Comparison of ENCODE assay signal across 16 cellular contexts in the genomic region with DNA sequence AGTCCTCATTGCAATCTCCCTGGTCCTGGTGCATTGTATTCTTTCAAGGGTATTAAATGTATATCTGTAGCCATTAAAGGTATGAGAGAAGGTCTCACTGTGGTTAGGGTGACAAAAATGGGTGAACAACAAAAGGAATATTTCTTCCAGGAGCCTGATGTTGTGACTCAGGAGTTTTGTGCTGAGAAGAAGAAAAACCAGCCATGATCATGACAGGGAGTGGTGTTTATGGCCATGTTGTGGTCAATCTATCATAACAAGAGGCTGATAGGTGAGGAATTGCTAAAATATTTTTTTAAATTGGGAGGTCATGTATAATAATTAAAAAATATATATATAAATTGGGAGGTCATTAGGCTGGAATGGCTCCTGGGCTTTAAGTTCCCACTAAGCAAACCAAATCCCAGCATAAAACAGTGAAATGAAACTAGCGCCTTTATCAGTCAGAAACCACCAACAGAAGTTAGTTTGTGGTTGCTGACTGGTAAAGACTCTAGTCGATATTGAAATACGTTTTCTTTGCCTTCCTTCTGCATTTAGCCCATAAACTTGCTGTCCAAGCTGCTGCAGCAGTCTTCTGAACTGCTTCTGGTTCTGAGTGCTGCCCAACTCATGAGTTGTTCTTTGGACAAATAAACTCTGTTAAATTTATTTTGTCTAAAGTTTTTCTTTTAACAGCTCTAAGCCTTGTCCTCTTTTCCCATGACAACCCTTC.
DNase-seq lines count a peak whose midpoint lies in the region; ATAC-seq, FAIRE-seq and TF ChIP-seq lines count a peak whose summit lies in the region.
"Had no signal": no experiment of that assay in that cellular context is flagged by ENCODE, and none has a peak within 500 bp of the region (broad histone marks: within the 10 kb centered on the region; RNA-seq: fewer than 3 reads in every experiment).

No MANE protein-coding gene starts in this region.

- H3K4me1 ChIP-seq in GM12878 (ENCODE audit: control insufficient read depth, insufficient read depth, low read length) = peaks cover 10% of the 10 kb centered on the region

- DNase-seq in CD1c-positive myeloid dendritic cell (ENCODE audit: extremely low spot score) (peak; percentile 50), SIG-M5 (lab: John Stamatoyannopoulos, UW) (peak; percentile 65), GM12878 (ENCODE audit: low read depth, low spot score) (no peak), T-cell (no peak), AG08396 (ENCODE audit: low spot score) (no peak)
- DNase-seq in activated effector memory CD4-positive, alpha-beta T cell treated with anti-CD3 and anti-CD28 coated beads, Interleukin-2, amount 50 U/mL, for 16 hours = no peak
- DNase-seq: adrenal gland; effector CD8-positive, alpha-beta T cell; hypothalamus; NCI-H1105 treated with DMSO at 0.1 percent for 48 hours; right cardiac atrium; RPMI8226 had no signal

- H3K4me3 Mint-ChIP-seq in T-cell = no peak overlapping the region

- H3K36me3 Mint-ChIP-seq in T-cell = peaks cover 5% of the 10 kb centered on the region

- TF ChIP-seq EP300 in GM12878 (IDR thresholded peaks at IDR 0.05; ENCODE audit: borderline replicate concordance in 1 of 2, control insufficient read depth in 1 of 2, low read depth in 2 of 2, low read length in 2 of 2) = no peak

- in situ Hi-C loops in GM12878 (cut with MboI) = no loop called here

- H3K4me2 ChIP-seq in GM12878 (ENCODE audit: control insufficient read depth, insufficient read depth) = no peak overlapping the region

- no peaks in the 10 kb centered on the region for H3K27me3 ChIP-seq in GM12878 (replicated peaks in 1 of 2; ENCODE audit: control insufficient read depth in 2 of 2, insufficient read depth in 2 of 2, low read length in 1 of 2)
- H3K27me3 ChIP-seq: adrenal gland, neutrophil had no signal

- POLR2A ChIA-PET in GM12878 (lab: Charles Lee) = interaction anchor here (1.2 to 1.4 kb wide), 2 partner anchors 58 to 98 kb away, joined by 3 to 4 read pairs; no protein-coding TSS in a partner anchor
- POLR2A ChIA-PET in T-cell (lab: Charles Lee) = interaction anchor here in 1 of 2 donors (0.6 to 0.7 kb wide), 2 partner anchors 126 to 1087 kb away, joined by 3 read pairs; no protein-coding TSS in a partner anchor

- no peaks in the 10 kb centered on the region; the same call in 2 of the 3 replicates for H3K9me3 ChIP-seq in GM12878 (replicated peaks; ENCODE audit: control insufficient read depth, insufficient read depth, low read length)
- H3K9me3 ChIP-seq: adrenal gland, neutrophil had no signal

- TF ChIP-seq POLR2A in GM12878 (IDR thresholded peaks at IDR 0.05; ENCODE audit: low read depth, low read length) = no peak

- peak overlapping the region in 1 of 2 donors; percentile 15 for H3K27ac Mint-ChIP-seq in T-cell

- H3K27ac ChIP-seq in GM12878 (ENCODE audit: control insufficient read depth, insufficient read depth) = no peak overlapping the region
- H3K27ac ChIP-seq: adrenal gland, neutrophil had no signal

- BruUV-seq in GM12878 (replicated peaks; lab: Mats Ljungman, UMichigan) = no TSS peak

- intact Hi-C loops in GM12878 (cut with micrococcal nuclease; ENCODE audit: unreplicated experiment) = loop anchor here (5.0 kb wide), 1 partner anchor 104 kb away; no protein-coding TSS in a partner anchor

- no peak overlapping the region for H3K9ac ChIP-seq in GM12878 (ENCODE audit: control insufficient read depth, insufficient read depth, low read length)

- no peaks in the 10 kb centered on the region for H4K20me1 ChIP-seq in GM12878 (ENCODE audit: control insufficient read depth, insufficient read depth)

- TF ChIP-seq CTCF in GM12878 (IDR thresholded peaks at IDR 0.05 in 2 of 3, conservative IDR thresholded peaks at IDR 0.05 in 1 of 3; ENCODE audit: control insufficient read depth in 2 of 3, extremely low read depth in 1 of 3, insufficient read depth in 1 of 3, low read depth in 3 of 3, low read length in 3 of 3) = no peak

- peaks cover 19 to 51% (median 23%) of the 10 kb centered on the region in 3 donors for H3K4me1 Mint-ChIP-seq in T-cell

- no peaks in the 10 kb centered on the region for H3K36me3 ChIP-seq in GM12878 (ENCODE audit: control insufficient read depth in 2 of 2, insufficient read depth in 2 of 2, low read length in 1 of 2)
- H3K36me3 ChIP-seq: adrenal gland, neutrophil had no signal

- H2AFZ ChIP-seq in GM12878 (ENCODE audit: control insufficient read depth, low read depth, low read length) = no peak overlapping the region

- H3K79me2 ChIP-seq in GM12878 (ENCODE audit: control insufficient read depth, insufficient read depth, low read length) = no peaks in the 10 kb centered on the region

- no peaks in the 10 kb centered on the region for H3K27me3 Mint-ChIP-seq in T-cell

- peak; percentile 45 for ATAC-seq in HG02885 (IDR thresholded peaks at IDR 0.05; ENCODE audit: poor library complexity, unreplicated experiment)
- ATAC-seq in GM12878 = peak; percentile 52
- no peak for ATAC-seq in T-cell (replicated peaks in 1 of 4)
- ATAC-seq in GM18517 (IDR thresholded peaks at IDR 0.05; ENCODE audit: unreplicated experiment) = no peak

- TF ChIP-seq RAD21 in GM12878 (IDR thresholded peaks at IDR 0.05; ENCODE audit: insufficient read depth, low read depth, low read length) = no peak

- H3K4me3 ChIP-seq in GM12878 = no peak overlapping the region
- H3K4me3 ChIP-seq: adrenal gland had no signal

- SMC1A ChIA-PET in GM12878 (lab: Charles Lee; ENCODE audit: uncharacterized antibody, unreplicated experiment) = interaction anchor here (0.6 to 7.8 kb wide), 21 partner anchors 19 to 1008 kb away, joined by 3 to 239 read pairs (median 5); no protein-coding TSS in a partner anchor

- no peaks in the 10 kb centered on the region for H3K9me3 Mint-ChIP-seq in T-cell

- FAIRE-seq in GM12878 (lab: Jason Lieb, UNC) = no peak
- FAIRE-seq: GM12892 had no signal

- CTCF ChIA-PET in GM12878 (lab: Yijun Ruan, JAX) (interaction anchor here (0.6 to 7.7 kb wide), 23 partner anchors 11 to 1208 kb away, joined by 3 to 283 read pairs (median 13); a partner anchor contains a TSS), T-cell (lab: Charles Lee) (interaction anchor here (0.5 to 4.7 kb wide), 7 partner anchors 22 to 1008 kb away, joined by 3 to 234 read pairs (median 8); no protein-coding TSS in a partner anchor)

- 11% methylated on average over 3 of the region's 3 CpGs for WGBS in GM12878 (ENCODE audit: insufficient coverage, insufficient replicate concordance, low lambda C conversion rate, missing lambda C conversion rate)

- RAD21 ChIA-PET in GM12878 (lab: Charles Lee; ENCODE audit: unreplicated experiment) = interaction anchor here (0.8 to 5.8 kb wide), 15 partner anchors 23 to 1007 kb away, joined by 3 to 193 read pairs (median 18); no protein-coding TSS in a partner anchor

TF ChIP-seq in GM12878, 131 proteins besides CTCF, POLR2A, EP300 and RAD21:
- TF ChIP-seq CREM (IDR thresholded peaks at IDR 0.05; ENCODE audit: low read depth) (no peak), RUNX3 (IDR thresholded peaks at IDR 0.05; ENCODE audit: low read length) (peak; percentile 74), IKZF1 (conservative IDR thresholded peaks at IDR 0.05) (peak; percentile 39; the same call in 1 of the 2 replicates), IKZF2 (IDR thresholded peaks at IDR 0.05) (peak; percentile 46 to 47; a peak in 2 of 4 replicates), NFXL1 (IDR thresholded peaks at IDR 0.05; ENCODE audit: borderline replicate concordance) (no peak)
TF ChIP-seq in GM12878: peak in this region for 3.

Comparison
In these comparisons a context has a peak if more than half of its experiments do, and no peak if none do; other contexts are left out.
1. DNase-seq: peak in CD1c-positive myeloid dendritic cell (single experiment) and SIG-M5 (single experiment); none in GM12878 (single experiment), T-cell (0 of 34), AG08396 (single experiment) and activated effector memory CD4-positive, alpha-beta T cell treated with anti-CD3 and anti-CD28 coated beads, Interleukin-2, amount 50 U/mL, for 16 hours (single experiment).
2. ATAC-seq: peak in HG02885 (single experiment) and GM12878 (single experiment); none in T-cell (0 of 4) and GM18517 (single experiment).